ENCODE assay signal across 22 cellular contexts in genomic region chr16:6209355-6209930, GRCh38.
A peak's percentile ranks its signal among the peaks of the same experiment; 100 is the strongest.
DNase-seq lines count a peak whose midpoint lies in the region; ATAC-seq and TF ChIP-seq lines count a peak whose summit lies in the region.
"Had no signal": no experiment of that assay in that cellular context is flagged by ENCODE, and none has a peak within 500 bp of the region (broad histone marks: within the 10 kb centered on the region; RNA-seq: fewer than 3 reads in every experiment).

No MANE protein-coding gene starts in this region.

- no peaks in the 10 kb centered on the region for H3K79me1 ChIP-seq in mesendoderm (ENCODE audit: low read length)

- WGBS in mesendoderm (ENCODE audit: extremely low coverage, insufficient coverage, low lambda C conversion rate): no CpG with 5 or more reads among the region's 6 CpGs
- WGBS in esophagus squamous epithelium, 2 donors: 35 to 39% methylated on average over 6 of the region's 6 CpGs

- POLR2A ChIA-PET in A673 (lab: Charles Lee; ENCODE audit: low non-redundant PET): no interaction called here

- H3K4ac ChIP-seq in mesendoderm (ENCODE audit: low read depth, low read length): no peak overlapping the region

- H3K18ac ChIP-seq in mesendoderm (ENCODE audit: low read length): no peak overlapping the region

- H3K9me3 ChIP-seq in colonic mucosa (no peaks in the 10 kb centered on the region), parathyroid adenoma (ENCODE audit: control insufficient read depth, low read length) (no peaks in the 10 kb centered on the region), A673 (ENCODE audit: low read depth, low read length, poor library complexity, severe bottlenecking) (no peaks in the 10 kb centered on the region), esophagus squamous epithelium (no peaks in the 10 kb centered on the region)
- H3K9me3 ChIP-seq: BE2C had no signal

- TF ChIP-seq POLR2A in esophagus squamous epithelium (IDR thresholded peaks at IDR 0.05): no peak

- H2AK5ac ChIP-seq in mesendoderm (ENCODE audit: low read length): no peak overlapping the region

- ATAC-seq in activated CD4-positive, CD25-positive, alpha-beta regulatory T cell treated with anti-CD3 and anti-CD28 coated beads, Interleukin-2, amount 50 U/mL, for 24 hours: no peak
- no peak for ATAC-seq in esophagus mucosa
- ATAC-seq: GM12878 had no signal

- H3K9ac ChIP-seq in colonic mucosa (ENCODE audit: low read depth in 2 of 2, low read length in 2 of 2): no peak overlapping the region
- H3K9ac ChIP-seq in mesendoderm (ENCODE audit: low read length): no peak overlapping the region
- no peak overlapping the region for H3K9ac ChIP-seq in parathyroid adenoma
- H3K9ac ChIP-seq: GM23248 had no signal

- H2BK120ac ChIP-seq in mesendoderm (ENCODE audit: low read depth, low read length): no peak overlapping the region

- H3K4me2 ChIP-seq in mesendoderm (ENCODE audit: low read length) (no peak overlapping the region), parathyroid adenoma (ENCODE audit: low read length) (no peak overlapping the region)

- no peaks in the 10 kb centered on the region for H3K36me3 ChIP-seq in colonic mucosa
- H3K36me3 ChIP-seq in mesendoderm (ENCODE audit: control insufficient read depth, insufficient read depth, low read length): no peaks in the 10 kb centered on the region
- H3K36me3 ChIP-seq in parathyroid adenoma (ENCODE audit: control insufficient read depth, insufficient read depth, low read length): no peaks in the 10 kb centered on the region
- no peaks in the 10 kb centered on the region for H3K36me3 ChIP-seq in A673 (ENCODE audit: insufficient read depth, low read length, poor library complexity, severe bottlenecking)
- H3K36me3 ChIP-seq in esophagus squamous epithelium: no peaks in the 10 kb centered on the region
- H3K36me3 ChIP-seq: BE2C had no signal

- BruUV-seq in A673 (replicated peaks; lab: Mats Ljungman, UMichigan): no TSS peak

- no peak overlapping the region for H3K23ac ChIP-seq in mesendoderm (ENCODE audit: low read length)

- H3K27me3 ChIP-seq in colonic mucosa (no peaks in the 10 kb centered on the region), mesendoderm (ENCODE audit: insufficient read depth, low read length, poor library complexity) (no peaks in the 10 kb centered on the region), parathyroid adenoma (ENCODE audit: control insufficient read depth, insufficient read depth, low read length) (no peaks in the 10 kb centered on the region), A673 (replicated peaks; ENCODE audit: insufficient read depth, low read depth, low read length, poor library complexity) (no peaks in the 10 kb centered on the region), esophagus squamous epithelium (no peaks in the 10 kb centered on the region)
- H3K27me3 ChIP-seq: BE2C had no signal

- CTCF ChIA-PET in A673 (lab: Charles Lee): no interaction called here

- H3K79me2 ChIP-seq in mesendoderm (ENCODE audit: control insufficient read depth, insufficient read depth, low read length) (no peaks in the 10 kb centered on the region), parathyroid adenoma (no peaks in the 10 kb centered on the region)

- peak overlapping the region; percentile 36 for H2AFZ ChIP-seq in parathyroid adenoma
- H2AFZ ChIP-seq: GM23248 had no signal

- H2BK5ac ChIP-seq in mesendoderm (ENCODE audit: low read length): no peak overlapping the region

- no peak overlapping the region for H4K5ac ChIP-seq in mesendoderm (ENCODE audit: low read length)

- H3K27ac ChIP-seq in colonic mucosa: peak overlapping the region; percentile 69
- H3K27ac ChIP-seq in mesendoderm (ENCODE audit: low read depth, low read length): no peak overlapping the region
- H3K27ac ChIP-seq in parathyroid adenoma: no peak overlapping the region
- no peak overlapping the region for H3K27ac ChIP-seq in A673 (ENCODE audit: low read depth, low read length, poor library complexity, severe bottlenecking)
- H3K27ac ChIP-seq in esophagus squamous epithelium: no peak overlapping the region
- H3K27ac ChIP-seq: GM23248, HL-60 had no signal

- H2BK15ac ChIP-seq in mesendoderm (replicated peaks; ENCODE audit: low read depth): no peak overlapping the region

- H3K56ac ChIP-seq in mesendoderm (ENCODE audit: low read length): no peak overlapping the region

- TF ChIP-seq CTCF in colonic mucosa (IDR thresholded peaks at IDR 0.05) (no peak), parathyroid adenoma (IDR thresholded peaks at IDR 0.05) (no peak), A673 (conservative IDR thresholded peaks at IDR 0.05; ENCODE audit: low read depth, low read length) (no peak), esophagus squamous epithelium (IDR thresholded peaks at IDR 0.05) (no peak)

- H3K4me3 ChIP-seq in colonic mucosa (no peak overlapping the region), mesendoderm (ENCODE audit: low read length) (no peak overlapping the region), parathyroid adenoma (ENCODE audit: low read depth, low read length) (no peak overlapping the region), A673 (ENCODE audit: low read depth, low read length, poor library complexity, severe bottlenecking) (no peak overlapping the region), esophagus squamous epithelium (no peak overlapping the region)
- H3K4me3 ChIP-seq: GM12878, GM23248 had no signal

- intact Hi-C loops in colonic mucosa (cut with DNase I) (no loop called here), A673 (cut with micrococcal nuclease; ENCODE audit: unreplicated experiment) (no loop called here), esophagus squamous epithelium (cut with DNase I) (no loop called here)

- H4K8ac ChIP-seq in mesendoderm (ENCODE audit: low read depth, low read length): no peak overlapping the region

- H3K4me1 ChIP-seq in colonic mucosa (no peaks in the 10 kb centered on the region), mesendoderm (ENCODE audit: control insufficient read depth, low read depth, low read length) (peaks cover 2% of the 10 kb centered on the region), parathyroid adenoma (peaks cover 39% of the 10 kb centered on the region), A673 (ENCODE audit: insufficient read depth, low read length, poor library complexity, severe bottlenecking) (no peaks in the 10 kb centered on the region), esophagus squamous epithelium (no peaks in the 10 kb centered on the region)
- H3K4me1 ChIP-seq: BE2C had no signal

- DNase-seq in NCI-H82 treated with DMSO at 0.1 percent for 48 hours (lab: John Stamatoyannopoulos, UW; ENCODE audit: unreplicated experiment) (peak; percentile 26), colonic mucosa (peak; percentile 79), mesendoderm (peak; percentile 24), A673 (ENCODE audit: low spot score) (no peak), esophagus squamous epithelium (lab: John Stamatoyannopoulos, UW) (no peak)
- DNase-seq: 8988T; BE2C; C1 segment of cervical spinal cord; CD4-positive, CD25-positive, alpha-beta regulatory T cell; CD8-positive, alpha-beta memory T cell; COR-L47; DMS 273 treated with DMSO at 0.1 percent for 48 hours; DMS53; DND-41; EL; GM23248; HCEC 1CT had no signal

Comparison
In these comparisons a context has a peak if more than half of its experiments do, and no peak if none do; other contexts are left out.
1. DNase-seq: peak in NCI-H82 treated with DMSO at 0.1 percent for 48 hours (single experiment), colonic mucosa (single experiment) and mesendoderm (single experiment); none in A673 (single experiment) and esophagus squamous epithelium (single experiment).